In the genomic region with DNA sequence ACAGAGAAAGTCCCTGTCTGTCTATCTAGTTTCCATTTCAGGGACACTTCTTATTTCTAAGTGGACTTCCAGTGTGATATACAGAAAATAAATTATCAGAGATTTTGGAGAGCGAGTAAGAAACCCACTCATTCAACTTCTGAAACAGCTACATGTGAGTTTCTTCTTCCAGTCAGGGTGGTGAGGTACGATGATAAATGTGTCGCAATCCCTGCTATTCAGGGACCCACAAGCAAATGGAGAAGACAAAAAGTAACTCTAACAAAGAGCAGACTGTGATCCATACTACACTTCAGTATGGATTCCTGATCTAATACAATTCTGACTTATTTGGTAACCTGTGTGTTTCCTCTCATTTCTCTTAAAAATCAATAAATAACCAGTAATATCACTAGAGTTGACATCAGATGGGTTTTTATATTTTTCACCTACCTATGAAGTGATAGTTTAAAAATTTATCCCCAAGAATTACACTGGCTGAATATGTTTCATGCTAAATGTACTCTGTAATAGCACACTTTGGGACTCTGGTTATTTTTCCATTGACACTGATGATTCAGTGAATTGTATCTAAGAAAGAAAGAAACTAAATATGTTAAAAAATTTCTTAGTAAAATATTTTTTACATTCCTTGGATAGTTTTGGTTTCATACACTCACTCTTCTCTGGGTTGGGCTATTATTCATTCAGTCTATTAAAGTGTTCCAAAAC, we compare ENCODE assay signal across 20 cellular contexts. TPM values are rescaled to one million over a fixed set of nuclear protein-coding genes. Genes with fewer than 3 reads are reported as not detected.
DNase-seq lines count a peak whose midpoint lies in the region; TF ChIP-seq lines count a peak whose summit lies in the region.
"Had no signal": no experiment of that assay in that cellular context is flagged by ENCODE, and none has a peak within 500 bp of the region (broad histone marks: within the 10 kb centered on the region; RNA-seq: fewer than 3 reads in every experiment).

No MANE protein-coding gene starts in this region.

- no peak overlapping the region for H3K4me3 Mint-ChIP-seq in nephron progenitor cell
- H3K4me3 Mint-ChIP-seq: T-cell had no signal

- peaks cover 7% of the 10 kb centered on the region for H3K27me3 Mint-ChIP-seq in nephron progenitor cell (ENCODE audit: low read depth, poor library complexity)
- H3K27me3 Mint-ChIP-seq: T-cell had no signal

- no peak overlapping the region for H3K27ac Mint-ChIP-seq in nephron progenitor cell
- H3K27ac Mint-ChIP-seq: T-cell had no signal

- no peaks in the 10 kb centered on the region for H3K4me1 Mint-ChIP-seq in nephron progenitor cell
- H3K4me1 Mint-ChIP-seq: T-cell had no signal

- H3K36me3 Mint-ChIP-seq in nephron progenitor cell (ENCODE audit: low read depth): no peaks in the 10 kb centered on the region
- H3K36me3 Mint-ChIP-seq: T-cell had no signal

- peaks cover 6% of the 10 kb centered on the region for H3K9me3 Mint-ChIP-seq in nephron progenitor cell

- TF ChIP-seq CTCF in nephron progenitor cell (IDR thresholded peaks at IDR 0.05): no peak

- peak; percentile 29 for DNase-seq in LHCN-M2 (ENCODE audit: low read depth)
- peak; percentile 31 for DNase-seq in amniotic epithelial cell (ENCODE audit: low read depth)
- peak; percentile 68 for DNase-seq in fibroblast of peridontal ligament (ENCODE audit: extremely low read depth)
- peak; percentile 57 for DNase-seq in stromal cell of bone marrow (ENCODE audit: low read depth)
- no peak for DNase-seq in NCI-H446 (lab: John Stamatoyannopoulos, UW)
- DNase-seq in nephron progenitor cell: no peak
- DNase-seq in mucosa of gallbladder (ENCODE audit: low spot score): no peak
- DNase-seq: AML-193; DMS 273 treated with DMSO at 0.1 percent for 48 hours; DND-41; KG1; NCI-H1436 treated with DMSO at 0.1 percent for 48 hours; NCI-H2029; NCI-H2171; NK-92 treated with Interleukin-12 subunit alpha and Interleukin-12 subunit beta, amount 100 ng/mL, for 24 hours; SHP77 treated with DMSO at 0.1 percent for 48 hours; T-cell had no signal

RNA-seq across cellular contexts. Expression of gene CNTNAP4, which starts 16.9 kb away (rescaled TPM):
- total RNA-seq in LHCN-M2 (2014; rRNA removed) (0.06 TPM in 1 of 2 replicates, not detected in the other), mucosa of gallbladder (not detected)
- polyA plus RNA-seq in LHCN-M2 (2012): not detected
- total RNA-seq: G401, M059J, RPMI7951, T-cell had no signal

Comparison
In these comparisons a context has a peak if more than half of its experiments do, and no peak if none do; other contexts are left out.
1. DNase-seq: peak in LHCN-M2 (single experiment), amniotic epithelial cell (single experiment), fibroblast of peridontal ligament (single experiment) and stromal cell of bone marrow (single experiment); none in NCI-H446 (0 of 2), nephron progenitor cell (single experiment) and mucosa of gallbladder (single experiment).